In the genomic region with DNA sequence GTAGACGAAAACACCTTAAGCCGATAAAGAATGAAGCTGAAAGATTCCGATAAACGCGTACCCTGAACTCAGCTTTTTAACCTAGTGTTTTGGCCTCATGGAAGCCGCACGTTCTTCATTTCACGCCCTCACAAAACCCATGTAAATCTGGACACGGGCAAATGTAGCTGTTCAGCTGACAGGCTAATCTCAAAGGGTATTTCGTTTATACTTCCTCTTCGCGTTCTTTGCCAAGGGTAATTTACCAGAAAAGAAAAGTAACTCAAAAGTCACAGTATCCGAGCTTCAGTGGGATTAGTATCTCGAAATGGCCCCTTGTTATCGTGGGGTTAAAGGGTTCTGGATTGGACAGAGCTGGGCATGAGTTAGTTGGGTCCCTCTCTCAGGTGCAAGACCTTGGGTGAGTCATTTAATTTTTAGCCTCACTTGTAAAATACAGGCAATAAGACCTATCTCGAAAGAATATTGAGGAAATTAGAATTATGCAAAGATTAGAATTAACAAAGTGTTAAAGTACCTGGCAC, we compare ENCODE assay signal across 1 cellular context.
TF ChIP-seq lines count a peak whose summit lies in the region.

No MANE protein-coding gene starts in this region.

TF ChIP-seq in HepG2, 621 proteins besides CTCF, POLR2A, EP300 and RAD21 (continued from another document):
- TF ChIP-seq ZBTB39 (CRISPR knock-in tag; IDR thresholded peaks at IDR 0.05) (0 out of 2 replicates have a peak, but pooled peaks have one; percentile 5), SP4 (CRISPR knock-in tag; IDR thresholded peaks at IDR 0.05) (no peak), ZNF513 (CRISPR knock-in tag; conservative IDR thresholded peaks at IDR 0.05) (no peak), ZNF776 (CRISPR knock-in tag; IDR thresholded peaks at IDR 0.05) (no peak), MED1 (CRISPR knock-in tag; IDR thresholded peaks at IDR 0.05) (no peak), MAFF (IDR thresholded peaks at IDR 0.05; ENCODE audit: low read depth, low read length) (no peak), NONO (IDR thresholded peaks at IDR 0.05) (no peak), NONO (CRISPR knock-in tag; conservative IDR thresholded peaks at IDR 0.05) (no peak), CCDC6 (CRISPR knock-in tag; IDR thresholded peaks at IDR 0.05) (no peak), JUNB (CRISPR knock-in tag; IDR thresholded peaks at IDR 0.05; ENCODE audit: borderline replicate concordance) (no peak), JUN (CRISPR knock-in tag; IDR thresholded peaks at IDR 0.05) (no peak), KLF12 (CRISPR knock-in tag; IDR thresholded peaks at IDR 0.05; ENCODE audit: borderline replicate concordance) (no peak), ZC3H4 (CRISPR knock-in tag; IDR thresholded peaks at IDR 0.05; ENCODE audit: borderline replicate concordance) (no peak; the same call in 1 of the 2 replicates), ZNF703 (CRISPR knock-in tag; IDR thresholded peaks at IDR 0.05; ENCODE audit: borderline replicate concordance) (no peak), SNAPC2 (CRISPR knock-in tag; IDR thresholded peaks at IDR 0.05) (0 out of 2 replicates have a peak, but pooled peaks have one; percentile 5), ZBTB34 (CRISPR knock-in tag; IDR thresholded peaks at IDR 0.05) (peak; percentile 53; the same call in 1 of the 2 replicates), SCMH1 (CRISPR knock-in tag; IDR thresholded peaks at IDR 0.05; ENCODE audit: borderline replicate concordance) (no peak), E2F5 (CRISPR knock-in tag; conservative IDR thresholded peaks at IDR 0.05) (no peak), ZNF280D (CRISPR knock-in tag; IDR thresholded peaks at IDR 0.05) (0 out of 2 replicates have a peak, but pooled peaks have one; percentile 5), PTBP1 (IDR thresholded peaks at IDR 0.05; ENCODE audit: low read depth, low read length, poor library complexity, severe bottlenecking) (no peak), WIZ (CRISPR knock-in tag; IDR thresholded peaks at IDR 0.05) (no peak; the same call in 1 of the 2 replicates), MAF1 (CRISPR knock-in tag; IDR thresholded peaks at IDR 0.05; ENCODE audit: borderline replicate concordance) (peak; percentile 42; the same call in 1 of the 2 replicates), PRDM10 (CRISPR knock-in tag; IDR thresholded peaks at IDR 0.05; ENCODE audit: low read depth) (no peak), NFE2L1 (CRISPR knock-in tag; IDR thresholded peaks at IDR 0.05; ENCODE audit: borderline replicate concordance) (no peak), ZNF772 (CRISPR knock-in tag; IDR thresholded peaks at IDR 0.05) (no peak), ZNF530 (CRISPR knock-in tag; IDR thresholded peaks at IDR 0.05; ENCODE audit: low read depth) (no peak), KAT2B (IDR thresholded peaks at IDR 0.05; ENCODE audit: borderline replicate concordance, low read depth, low read length) (no peak), YEATS2 (CRISPR knock-in tag; IDR thresholded peaks at IDR 0.05; ENCODE audit: borderline replicate concordance) (no peak), FLYWCH1 (CRISPR knock-in tag; IDR thresholded peaks at IDR 0.05) (0 out of 2 replicates have a peak, but pooled peaks have one; percentile 18), FOXP4 (CRISPR knock-in tag; IDR thresholded peaks at IDR 0.05) (no peak), PHB2 (IDR thresholded peaks at IDR 0.05; ENCODE audit: partially characterized antibody) (no peak), ATF6 (CRISPR knock-in tag; conservative IDR thresholded peaks at IDR 0.05) (0 out of 2 replicates have a peak, but pooled peaks have one; percentile 24), KDM2A (CRISPR knock-in tag; IDR thresholded peaks at IDR 0.05; ENCODE audit: borderline replicate concordance, low read depth) (no peak), NR2F2 (IDR thresholded peaks at IDR 0.05; ENCODE audit: borderline replicate concordance, low read depth) (no peak)
- TF ChIP-seq, protein P1, sequence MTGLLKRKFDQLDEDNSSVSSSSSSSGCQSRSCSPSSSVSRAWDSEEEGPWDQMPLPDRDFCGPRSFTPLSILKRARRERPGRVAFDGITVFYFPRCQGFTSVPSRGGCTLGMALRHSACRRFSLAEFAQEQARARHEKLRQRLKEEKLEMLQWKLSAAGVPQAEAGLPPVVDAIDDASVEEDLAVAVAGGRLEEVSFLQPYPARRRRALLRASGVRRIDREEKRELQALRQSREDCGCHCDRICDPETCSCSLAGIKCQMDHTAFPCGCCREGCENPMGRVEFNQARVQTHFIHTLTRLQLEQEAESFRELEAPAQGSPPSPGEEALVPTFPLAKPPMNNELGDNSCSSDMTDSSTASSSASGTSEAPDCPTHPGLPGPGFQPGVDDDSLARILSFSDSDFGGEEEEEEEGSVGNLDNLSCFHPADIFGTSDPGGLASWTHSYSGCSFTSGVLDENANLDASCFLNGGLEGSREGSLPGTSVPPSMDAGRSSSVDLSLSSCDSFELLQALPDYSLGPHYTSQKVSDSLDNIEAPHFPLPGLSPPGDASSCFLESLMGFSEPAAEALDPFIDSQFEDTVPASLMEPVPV (CRISPR knock-in tag; IDR thresholded peaks at IDR 0.05): no peak
- TF ChIP-seq, protein P2, sequence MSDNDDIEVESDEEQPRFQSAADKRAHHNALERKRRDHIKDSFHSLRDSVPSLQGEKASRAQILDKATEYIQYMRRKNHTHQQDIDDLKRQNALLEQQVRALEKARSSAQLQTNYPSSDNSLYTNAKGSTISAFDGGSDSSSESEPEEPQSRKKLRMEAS (IDR thresholded peaks at IDR 0.05): no peak
